ENCODE assay signal across 19 cellular contexts in the genomic region with DNA sequence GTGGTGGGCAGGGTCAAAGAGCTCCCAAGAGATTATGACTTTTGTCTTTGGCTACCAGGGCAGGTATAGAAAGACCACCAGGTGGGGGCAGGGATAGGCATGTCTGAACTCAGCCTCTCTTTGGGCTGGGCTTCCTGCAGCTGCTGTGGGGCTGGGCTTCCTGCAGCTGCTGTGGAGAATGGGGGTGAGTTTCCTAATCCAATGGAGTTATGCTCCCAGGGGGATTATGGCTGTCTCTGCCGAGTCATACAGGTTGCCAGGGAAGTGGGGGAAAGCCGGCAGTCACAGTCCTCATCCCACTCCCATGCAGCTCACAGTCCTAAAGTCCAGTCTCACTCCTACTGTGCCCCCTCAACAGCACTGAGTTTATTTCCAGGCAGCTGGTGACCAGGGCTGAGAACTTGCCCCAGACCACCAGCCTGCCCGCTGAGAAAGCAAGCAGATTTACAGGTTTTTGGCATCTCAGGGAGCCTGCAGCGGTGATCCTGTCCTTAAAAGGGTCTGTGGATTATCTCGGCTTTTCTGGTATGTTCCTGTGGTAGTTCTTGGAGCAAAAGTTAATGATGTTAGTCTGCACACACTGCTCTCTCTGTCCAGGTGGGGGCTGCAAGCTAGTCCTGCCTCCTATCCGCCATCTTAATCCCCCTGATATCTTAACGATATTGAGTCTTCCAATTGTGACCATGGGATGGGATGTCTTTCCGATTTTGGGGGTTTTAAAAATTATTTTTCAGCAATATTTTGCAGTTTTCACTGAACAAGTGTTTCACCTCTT.
DNase-seq lines count a peak whose midpoint lies in the region; ATAC-seq, FAIRE-seq and TF ChIP-seq lines count a peak whose summit lies in the region.
"Had no signal": no experiment of that assay in that cellular context is flagged by ENCODE, and none has a peak within 500 bp of the region (broad histone marks: within the 10 kb centered on the region; RNA-seq: fewer than 3 reads in every experiment).

No MANE protein-coding gene starts in this region.

- no peak overlapping the region for H3K4me3 ChIP-seq in HepG2 (replicated peaks in 1 of 3; ENCODE audit: insufficient read depth in 1 of 3, low read depth in 2 of 3, low read length in 3 of 3)
- H3K4me3 ChIP-seq: BLaER1 treated with 17β-estradiol and CSF1 and Interleukin-3, amounts not matched to agents 10 nM and 100 nM had no signal

- no peaks in the 10 kb centered on the region for H3K79me2 ChIP-seq in HepG2 (ENCODE audit: insufficient read depth, low read length)

- no peaks in the 10 kb centered on the region for H3K4me1 ChIP-seq in HepG2 (ENCODE audit: insufficient read depth, low read length)

- 5% methylated on average over 3 of the region's 8 CpGs for WGBS in HepG2 (ENCODE audit: low lambda C conversion rate)

- no peak for TF ChIP-seq CTCF in HepG2 (CRISPR knock-in tag; IDR thresholded peaks at IDR 0.05)

- no peaks in the 10 kb centered on the region for H3K9me3 ChIP-seq in HepG2 (ENCODE audit: low read length)
- H3K9me3 ChIP-seq: SK-N-SH had no signal

- no TSS peak for BruUV-seq in HepG2 (replicated peaks; lab: Mats Ljungman, UMichigan)

- H4K20me1 ChIP-seq in HepG2 (ENCODE audit: insufficient read depth, low read length), result no peaks in the 10 kb centered on the region

- H3K36me3 ChIP-seq in HepG2 (replicated peaks in 1 of 2; ENCODE audit: control insufficient read depth in 1 of 2, insufficient read depth in 2 of 2, low read length in 2 of 2), result no peaks in the 10 kb centered on the region
- H3K36me3 ChIP-seq: BLaER1 treated with 17β-estradiol and CSF1 and Interleukin-3, amounts not matched to agents 10 nM and 100 nM had no signal

- POLR2A ChIA-PET in HepG2 (lab: Yijun Ruan, JAX), result no interaction called here

- no peak overlapping the region for H2AFZ ChIP-seq in HepG2 (ENCODE audit: low read length)

- no peak overlapping the region for H3K27ac ChIP-seq in HepG2 (ENCODE audit: extremely low read length, insufficient read depth, low read length)
- H3K27ac ChIP-seq: BLaER1 treated with 17β-estradiol and CSF1 and Interleukin-3, amounts not matched to agents 10 nM and 100 nM had no signal

- no peak for TF ChIP-seq EP300 in HepG2 (IDR thresholded peaks at IDR 0.05; ENCODE audit: low read depth in 2 of 2, low read length in 2 of 2)
- TF ChIP-seq EP300 in HepG2 (CRISPR knock-in tag; IDR thresholded peaks at IDR 0.05; ENCODE audit: borderline replicate concordance), result no peak

- no peak for TF ChIP-seq RAD21 in HepG2 (CRISPR knock-in tag; IDR thresholded peaks at IDR 0.05)

- in situ Hi-C loops in HepG2 (cut with HindIII; ENCODE audit: extremely low pct_ligation_motif_present, low pct_unique_long_range_greater_than_20kb), result no loop called here

- no peak for TF ChIP-seq POLR2A in HepG2 (IDR thresholded peaks at IDR 0.05; ENCODE audit: insufficient read depth in 1 of 2, low read depth in 2 of 2, low read length in 2 of 2)

- intact Hi-C loops in HepG2 (cut with micrococcal nuclease; ENCODE audit: unreplicated experiment), result no loop called here

- H3K27me3 ChIP-seq in HepG2 (ENCODE audit: control insufficient read depth in 1 of 2, insufficient read depth in 2 of 2, low read length in 2 of 2), result no peaks in the 10 kb centered on the region

- CTCF ChIA-PET in HepG2 (lab: Yijun Ruan, JAX; ENCODE audit: low intra/inter-chr PET ratio, low total read pairs), result no interaction called here

- H3K4me2 ChIP-seq in HepG2 (ENCODE audit: low read depth, low read length), result no peak overlapping the region
- H3K4me2 ChIP-seq: SK-N-SH had no signal

- ATAC-seq in HG02610 (IDR thresholded peaks at IDR 0.05; ENCODE audit: unreplicated experiment) (no peak), HG03045 (IDR thresholded peaks at IDR 0.05; ENCODE audit: unreplicated experiment) (no peak), HepG2 (no peak)
- ATAC-seq: Panc1 had no signal

- DNase-seq in NCI-H1417 (lab: John Stamatoyannopoulos, UW), result peak in 2 of 3 experiments; percentile 9 to 26
- DNase-seq in NCI-H1417 treated with DMSO at 0.1 percent for 48 hours (lab: John Stamatoyannopoulos, UW), result no peak
- peak; percentile 12 for DNase-seq in NCI-H1105 (lab: John Stamatoyannopoulos, UW)
- DNase-seq in NCI-H748 treated with DMSO at 0.1 percent for 48 hours (lab: John Stamatoyannopoulos, UW), result peak; percentile 2
- peak; percentile 37 for DNase-seq in myocyte (ENCODE audit: low read depth)
- DNase-seq in HepG2 (ENCODE audit: low spot score), result no peak
- DNase-seq: 8988T; CD8-positive, alpha-beta memory T cell; KBM-7; NCI-H187; NCI-H774; SK-N-SH; T-helper 1 cell; T1000 had no signal

- no peak for FAIRE-seq in HepG2 (lab: Jason Lieb, UNC)
- FAIRE-seq: GM12892 had no signal

- H3K9ac ChIP-seq in HepG2 (ENCODE audit: insufficient read depth, low read depth, low read length), result no peak overlapping the region
- H3K9ac ChIP-seq: BLaER1 treated with 17β-estradiol and CSF1 and Interleukin-3, amounts not matched to agents 10 nM and 100 nM; SK-N-SH had no signal

TF ChIP-seq in HepG2, 621 proteins besides CTCF, POLR2A, EP300 and RAD21:
- TF ChIP-seq ZNF879 (CRISPR knock-in tag; IDR thresholded peaks at IDR 0.05) (no peak), ZC3H13 (CRISPR knock-in tag; IDR thresholded peaks at IDR 0.05) (no peak), YY1 (IDR thresholded peaks at IDR 0.05; ENCODE audit: insufficient read depth, insufficient replicate concordance, low read depth, low read length) (no peak), NR2C2 (CRISPR knock-in tag; IDR thresholded peaks at IDR 0.05; ENCODE audit: borderline replicate concordance) (no peak), ZNF441 (CRISPR knock-in tag; IDR thresholded peaks at IDR 0.05; ENCODE audit: borderline replicate concordance) (no peak), ZNF350 (CRISPR knock-in tag; IDR thresholded peaks at IDR 0.05; ENCODE audit: borderline replicate concordance, low read depth) (no peak)

Comparison
In these comparisons a context has a peak if more than half of its experiments do, and no peak if none do; other contexts are left out.
1. DNase-seq: peak in NCI-H1417 (2 of 3), NCI-H1105 (single experiment), NCI-H748 treated with DMSO at 0.1 percent for 48 hours (single experiment) and myocyte (single experiment); none in NCI-H1417 treated with DMSO at 0.1 percent for 48 hours (single experiment) and HepG2 (single experiment).